30 cellular contexts compared by ENCODE assay signal in the genomic region with DNA sequence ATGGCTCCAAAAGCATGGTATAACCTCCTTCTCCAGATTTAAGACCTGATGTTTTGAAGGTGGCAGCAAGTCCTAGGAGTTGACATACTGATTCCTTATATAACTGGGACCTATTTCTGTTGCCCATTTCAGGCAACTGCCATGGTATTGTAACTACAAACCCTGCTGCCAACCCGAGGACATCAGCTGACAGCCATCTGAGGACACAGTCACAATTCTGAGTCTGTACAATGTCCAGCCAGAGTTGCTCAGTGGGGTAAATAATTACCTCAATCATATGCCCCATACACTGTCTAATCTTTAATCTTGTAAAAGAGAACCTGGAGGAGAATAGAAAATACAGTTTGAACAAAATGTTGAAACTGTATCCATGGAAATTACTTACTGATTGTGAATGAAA. TPM values are rescaled to one million over a fixed set of nuclear protein-coding genes. Genes with fewer than 3 reads are reported as not detected.
A peak's percentile ranks its signal among the peaks of the same experiment; 100 is the strongest.
DNase-seq lines count a peak whose midpoint lies in the region; ATAC-seq, FAIRE-seq and TF ChIP-seq lines count a peak whose summit lies in the region.
"Had no signal": no experiment of that assay in that cellular context is flagged by ENCODE, and none has a peak within 500 bp of the region (broad histone marks: within the 10 kb centered on the region; RNA-seq: fewer than 3 reads in every experiment).

No MANE protein-coding gene starts in this region.

- intact Hi-C loops in left ventricle myocardium superior (cut with micrococcal nuclease): no loop called here

- no peaks in the 10 kb centered on the region for H3K36me3 Mint-ChIP-seq in mesothelial cell of epicardium
- H3K36me3 Mint-ChIP-seq in activated naive CD4-positive, alpha-beta T cell treated with anti-CD3 and anti-CD28 coated beads, Interleukin-2, amount 10 ng/mL, durations not matched to agents 7 days and 5 days: no peaks in the 10 kb centered on the region
- H3K36me3 Mint-ChIP-seq: CD4-positive, alpha-beta memory T cell; naive thymus-derived CD4-positive, alpha-beta T cell; stimulated activated effector memory CD8-positive, alpha-beta T cell treated with anti-CD3 and anti-CD28 coated beads, Interleukin-12 subunit alpha, Interleukin-12 subunit beta, amount 100 ng/mL, for 72 hours had no signal

- TF ChIP-seq CTCF in mesothelial cell of epicardium (IDR thresholded peaks at IDR 0.05; ENCODE audit: unreplicated experiment): no peak

- H3K4me1 Mint-ChIP-seq in mesothelial cell of epicardium: no peaks in the 10 kb centered on the region
- H3K4me1 Mint-ChIP-seq in activated naive CD4-positive, alpha-beta T cell treated with anti-CD3 and anti-CD28 coated beads, Interleukin-2, amount 10 ng/mL, durations not matched to agents 7 days and 5 days: no peaks in the 10 kb centered on the region
- H3K4me1 Mint-ChIP-seq: CD4-positive, alpha-beta memory T cell; GM23338; naive thymus-derived CD4-positive, alpha-beta T cell; stimulated activated effector memory CD8-positive, alpha-beta T cell treated with anti-CD3 and anti-CD28 coated beads, Interleukin-12 subunit alpha, Interleukin-12 subunit beta, amount 100 ng/mL, for 72 hours had no signal

- no peaks in the 10 kb centered on the region for H3K9me3 Mint-ChIP-seq in mesothelial cell of epicardium
- H3K9me3 Mint-ChIP-seq in activated naive CD4-positive, alpha-beta T cell treated with anti-CD3 and anti-CD28 coated beads, Interleukin-2, amount 10 ng/mL, durations not matched to agents 7 days and 5 days: no peaks in the 10 kb centered on the region
- H3K9me3 Mint-ChIP-seq: CD4-positive, alpha-beta memory T cell; GM23338; stimulated activated effector memory CD8-positive, alpha-beta T cell treated with anti-CD3 and anti-CD28 coated beads, Interleukin-12 subunit alpha, Interleukin-12 subunit beta, amount 100 ng/mL, for 72 hours had no signal

- peak; percentile 93 for ATAC-seq in left ventricle myocardium superior
- ATAC-seq: GM23338; naive thymus-derived CD4-positive, alpha-beta T cell; stimulated activated effector memory CD8-positive, alpha-beta T cell treated with anti-CD3 and anti-CD28 coated beads, Interleukin-12 subunit alpha, Interleukin-12 subunit beta, amount 100 ng/mL, for 72 hours had no signal

- no peak for TF ChIP-seq POLR2A in H54 (IDR thresholded peaks at IDR 0.05; ENCODE audit: low read depth, low read length)

- H3K4me3 Mint-ChIP-seq in mesothelial cell of epicardium: no peak overlapping the region
- no peak overlapping the region for H3K4me3 Mint-ChIP-seq in activated naive CD4-positive, alpha-beta T cell treated with anti-CD3 and anti-CD28 coated beads, Interleukin-2, amount 10 ng/mL, durations not matched to agents 7 days and 5 days
- H3K4me3 Mint-ChIP-seq: CD4-positive, alpha-beta memory T cell; GM23338; naive thymus-derived CD4-positive, alpha-beta T cell; stimulated activated effector memory CD8-positive, alpha-beta T cell treated with anti-CD3 and anti-CD28 coated beads, Interleukin-12 subunit alpha, Interleukin-12 subunit beta, amount 100 ng/mL, for 72 hours had no signal

- peaks cover 2% of the 10 kb centered on the region for H3K27me3 Mint-ChIP-seq in mesothelial cell of epicardium (ENCODE audit: low read depth)
- H3K27me3 Mint-ChIP-seq in activated naive CD4-positive, alpha-beta T cell treated with anti-CD3 and anti-CD28 coated beads, Interleukin-2, amount 10 ng/mL, durations not matched to agents 7 days and 5 days: peaks cover 19% of the 10 kb centered on the region

- H3K27ac Mint-ChIP-seq in mesothelial cell of epicardium: no peak overlapping the region
- H3K27ac Mint-ChIP-seq in activated naive CD4-positive, alpha-beta T cell treated with anti-CD3 and anti-CD28 coated beads, Interleukin-2, amount 10 ng/mL, durations not matched to agents 7 days and 5 days: no peak overlapping the region
- H3K27ac Mint-ChIP-seq: CD4-positive, alpha-beta memory T cell; GM23338; naive thymus-derived CD4-positive, alpha-beta T cell; stimulated activated effector memory CD8-positive, alpha-beta T cell treated with anti-CD3 and anti-CD28 coated beads, Interleukin-12 subunit alpha, Interleukin-12 subunit beta, amount 100 ng/mL, for 72 hours had no signal

- peak overlapping the region; percentile 37 for H3K27ac ChIP-seq in substantia nigra (ENCODE audit: low read depth, low read length, poor library complexity, severe bottlenecking)
- H3K27ac ChIP-seq: 22Rv1, testis, uterus had no signal

- DNase-seq in NCI-H82 (lab: John Stamatoyannopoulos, UW) (peak; percentile 25), NCI-H82 treated with DMSO at 0.1 percent for 48 hours (lab: John Stamatoyannopoulos, UW; ENCODE audit: unreplicated experiment) (no peak), left ventricle myocardium superior (peak; percentile 49), midbrain (lab: John Stamatoyannopoulos, UW) (peak; percentile 70), substantia nigra (lab: John Stamatoyannopoulos, UW) (peak in 28 of 49 donors; percentile 18 to 85 (median 48)), mesothelial cell of epicardium (ENCODE audit: low spot score in 2 of 2, unreplicated experiment in 2 of 2) (no peak), H54 (ENCODE audit: insufficient read length, low spot score) (no peak)
- DNase-seq in activated naive CD4-positive, alpha-beta T cell treated with anti-CD3 and anti-CD28 coated beads, Interleukin-2, amount 10 ng/mL, durations not matched to agents 7 days and 5 days: no peak
- DNase-seq: activated CD4-positive, alpha-beta T cell treated with anti-CD3 and anti-CD28 coated beads for 4 hours; activated T-cell treated with anti-CD3 and anti-CD28 coated beads, Interleukin-2, amount 50 U/mL, for 48 hours; CD4-positive, alpha-beta memory T cell; cerebellar nuclear complex; glutamatergic neuron; Kasumi-1; mesendoderm; naive thymus-derived CD4-positive, alpha-beta T cell; NCI-H1436; NCI-H2081 treated with DMSO at 0.1 percent for 48 hours; NCI-H345; NCI-H774; retina; stimulated activated CD4-positive, alpha-beta T cell treated with anti-CD3 and anti-CD28 coated beads, Interleukin-12 subunit alpha, Interleukin-12 subunit beta, amount 100 ng/mL, for 4 hours; stimulated activated CD4-positive, alpha-beta T cell treated with anti-CD3 and anti-CD28 coated beads, Interleukin-4, amount 100 ng/mL, for 1 hour; testis; uterus had no signal

- CTCF ChIA-PET in activated naive CD4-positive, alpha-beta T cell treated with anti-CD3 and anti-CD28 coated beads, Interleukin-2, amount 10 ng/mL, durations not matched to agents 7 days and 5 days (lab: Charles Lee): no interaction called here

- FAIRE-seq in H54 (lab: Jason Lieb, UNC): no peak
- FAIRE-seq: GM12892 had no signal

RNA-seq across cellular contexts. Expression of a gene that starts 8.7 kb away (rescaled TPM):
- total RNA-seq in left ventricle myocardium superior (3.6 TPM), mesothelial cell of epicardium (25.0 to 27.5 TPM (median 26.4 TPM) in 3 replicates)
- total RNA-seq: OCI-LY7 had no signal

Comparison
In these comparisons a context has a peak if more than half of its experiments do, and no peak if none do; other contexts are left out.
1. DNase-seq: peak in NCI-H82 (single experiment), left ventricle myocardium superior (single experiment), midbrain (single experiment) and substantia nigra (28 of 49); none in NCI-H82 treated with DMSO at 0.1 percent for 48 hours (single experiment), mesothelial cell of epicardium (0 of 2), H54 (single experiment) and activated naive CD4-positive, alpha-beta T cell treated with anti-CD3 and anti-CD28 coated beads, Interleukin-2, amount 10 ng/mL, durations not matched to agents 7 days and 5 days (single experiment).